In the genomic region with DNA sequence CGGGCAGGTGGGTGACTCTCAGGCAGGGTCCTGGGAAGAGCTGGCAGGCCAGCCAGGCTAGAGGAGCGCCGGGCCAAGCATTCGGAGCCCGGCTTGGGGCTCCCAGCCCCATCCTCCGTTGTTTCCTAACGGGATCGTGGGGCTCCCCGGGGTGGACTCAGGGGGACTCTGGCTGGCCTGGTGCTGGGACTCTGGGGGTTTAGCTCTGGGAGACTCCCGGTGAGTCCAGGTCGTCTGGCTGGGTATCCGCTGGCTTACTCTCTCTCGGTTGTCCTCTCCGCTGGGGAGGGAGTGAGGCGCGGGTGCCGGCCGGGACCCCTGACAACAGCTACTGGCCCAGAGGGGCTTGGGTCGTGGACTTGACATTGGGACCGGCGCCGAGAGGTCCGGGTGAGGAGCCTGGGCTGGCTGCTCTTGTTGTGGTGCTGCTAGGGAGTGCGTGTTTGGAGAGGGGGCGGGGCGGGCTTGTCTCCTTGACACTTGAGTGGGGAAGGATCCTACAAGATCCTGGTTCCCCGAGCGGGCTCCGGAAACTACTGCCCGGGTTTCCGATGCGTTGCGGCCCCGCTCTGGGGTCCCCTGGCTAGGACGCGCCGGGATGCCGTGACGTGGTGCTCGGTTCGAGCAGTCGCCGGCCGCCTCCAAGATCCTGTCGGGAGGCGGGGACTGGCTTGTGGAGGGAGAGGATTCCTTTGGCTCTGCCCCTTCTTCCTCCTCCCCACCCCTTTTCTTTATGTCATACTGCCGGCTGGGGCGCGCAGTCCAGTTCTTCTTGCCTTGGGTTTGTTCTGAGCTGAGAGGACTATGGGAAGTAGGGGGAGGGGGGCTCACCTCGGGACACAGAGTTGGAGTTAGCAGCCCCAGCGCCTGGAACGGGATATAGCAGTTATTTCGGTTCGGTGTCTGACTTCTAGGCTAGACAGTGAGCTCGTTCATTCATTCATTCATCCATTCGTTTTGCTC, we compare ENCODE assay signal across 1 cellular context.
TF ChIP-seq lines count a peak whose summit lies in the region.

No MANE protein-coding gene starts in this region.

TF ChIP-seq in HEK293, 187 proteins besides CTCF, POLR2A, EP300 and RAD21 (continued from another document and continues in another):
- TF ChIP-seq, protein P1, sequence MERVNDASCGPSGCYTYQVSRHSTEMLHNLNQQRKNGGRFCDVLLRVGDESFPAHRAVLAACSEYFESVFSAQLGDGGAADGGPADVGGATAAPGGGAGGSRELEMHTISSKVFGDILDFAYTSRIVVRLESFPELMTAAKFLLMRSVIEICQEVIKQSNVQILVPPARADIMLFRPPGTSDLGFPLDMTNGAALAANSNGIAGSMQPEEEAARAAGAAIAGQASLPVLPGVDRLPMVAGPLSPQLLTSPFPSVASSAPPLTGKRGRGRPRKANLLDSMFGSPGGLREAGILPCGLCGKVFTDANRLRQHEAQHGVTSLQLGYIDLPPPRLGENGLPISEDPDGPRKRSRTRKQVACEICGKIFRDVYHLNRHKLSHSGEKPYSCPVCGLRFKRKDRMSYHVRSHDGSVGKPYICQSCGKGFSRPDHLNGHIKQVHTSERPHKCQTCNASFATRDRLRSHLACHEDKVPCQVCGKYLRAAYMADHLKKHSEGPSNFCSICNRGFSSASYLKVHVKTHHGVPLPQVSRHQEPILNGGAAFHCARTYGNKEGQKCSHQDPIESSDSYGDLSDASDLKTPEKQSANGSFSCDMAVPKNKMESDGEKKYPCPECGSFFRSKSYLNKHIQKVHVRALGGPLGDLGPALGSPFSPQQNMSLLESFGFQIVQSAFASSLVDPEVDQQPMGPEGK (tag by site-specific recombination; IDR thresholded peaks at IDR 0.05) = 0 out of 2 replicates have a peak, but pooled peaks have one; percentile 49
- TF ChIP-seq ZNF37A (tag by site-specific recombination; IDR thresholded peaks at IDR 0.05) (no peak), WT1 (tag by site-specific recombination; IDR thresholded peaks at IDR 0.05) (no peak), KLF8 (tag by site-specific recombination; IDR thresholded peaks at IDR 0.05) (no peak), ZNF843 (tag by site-specific recombination; IDR thresholded peaks at IDR 0.05) (no peak), ZNF175 (tag by site-specific recombination; IDR thresholded peaks at IDR 0.05) (no peak), ZNF391 (tag by site-specific recombination; IDR thresholded peaks at IDR 0.05; ENCODE audit: borderline replicate concordance, low read depth) (no peak), OVOL3 (tag by site-specific recombination; IDR thresholded peaks at IDR 0.05) (no peak), ZNF184 (tag by site-specific recombination; IDR thresholded peaks at IDR 0.05) (no peak), ZNF146 (tag by site-specific recombination; IDR thresholded peaks at IDR 0.05) (no peak), EGR2 (tag by site-specific recombination; IDR thresholded peaks at IDR 0.05; ENCODE audit: low read depth) (no peak), ZNF140 (tag by site-specific recombination; IDR thresholded peaks at IDR 0.05) (no peak), ZNF501 (tag by site-specific recombination; IDR thresholded peaks at IDR 0.05) (no peak), ZFP41 (tag by site-specific recombination; IDR thresholded peaks at IDR 0.05; ENCODE audit: borderline replicate concordance) (no peak), SP3 (tag by site-specific recombination; IDR thresholded peaks at IDR 0.05) (peak; percentile 54; the same call in 1 of the 2 replicates), TCF7L2 (IDR thresholded peaks at IDR 0.05; ENCODE audit: borderline replicate concordance, low read depth, low read length) (no peak), ZIC2 (tag by site-specific recombination; IDR thresholded peaks at IDR 0.05) (peak; percentile 9; the same call in 1 of the 2 replicates), ZNF169 (tag by site-specific recombination; IDR thresholded peaks at IDR 0.05) (no peak), OSR2 (tag by site-specific recombination; IDR thresholded peaks at IDR 0.05) (no peak), ZNF473 (tag by site-specific recombination; IDR thresholded peaks at IDR 0.05) (no peak), ZNF404 (tag by site-specific recombination; IDR thresholded peaks at IDR 0.05) (no peak)
- TF ChIP-seq, protein P2, sequence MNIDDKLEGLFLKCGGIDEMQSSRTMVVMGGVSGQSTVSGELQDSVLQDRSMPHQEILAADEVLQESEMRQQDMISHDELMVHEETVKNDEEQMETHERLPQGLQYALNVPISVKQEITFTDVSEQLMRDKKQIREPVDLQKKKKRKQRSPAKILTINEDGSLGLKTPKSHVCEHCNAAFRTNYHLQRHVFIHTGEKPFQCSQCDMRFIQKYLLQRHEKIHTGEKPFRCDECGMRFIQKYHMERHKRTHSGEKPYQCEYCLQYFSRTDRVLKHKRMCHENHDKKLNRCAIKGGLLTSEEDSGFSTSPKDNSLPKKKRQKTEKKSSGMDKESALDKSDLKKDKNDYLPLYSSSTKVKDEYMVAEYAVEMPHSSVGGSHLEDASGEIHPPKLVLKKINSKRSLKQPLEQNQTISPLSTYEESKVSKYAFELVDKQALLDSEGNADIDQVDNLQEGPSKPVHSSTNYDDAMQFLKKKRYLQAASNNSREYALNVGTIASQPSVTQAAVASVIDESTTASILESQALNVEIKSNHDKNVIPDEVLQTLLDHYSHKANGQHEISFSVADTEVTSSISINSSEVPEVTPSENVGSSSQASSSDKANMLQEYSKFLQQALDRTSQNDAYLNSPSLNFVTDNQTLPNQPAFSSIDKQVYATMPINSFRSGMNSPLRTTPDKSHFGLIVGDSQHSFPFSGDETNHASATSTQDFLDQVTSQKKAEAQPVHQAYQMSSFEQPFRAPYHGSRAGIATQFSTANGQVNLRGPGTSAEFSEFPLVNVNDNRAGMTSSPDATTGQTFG (tag by site-specific recombination; IDR thresholded peaks at IDR 0.05; ENCODE audit: borderline replicate concordance) = no peak
- TF ChIP-seq, protein P3, sequence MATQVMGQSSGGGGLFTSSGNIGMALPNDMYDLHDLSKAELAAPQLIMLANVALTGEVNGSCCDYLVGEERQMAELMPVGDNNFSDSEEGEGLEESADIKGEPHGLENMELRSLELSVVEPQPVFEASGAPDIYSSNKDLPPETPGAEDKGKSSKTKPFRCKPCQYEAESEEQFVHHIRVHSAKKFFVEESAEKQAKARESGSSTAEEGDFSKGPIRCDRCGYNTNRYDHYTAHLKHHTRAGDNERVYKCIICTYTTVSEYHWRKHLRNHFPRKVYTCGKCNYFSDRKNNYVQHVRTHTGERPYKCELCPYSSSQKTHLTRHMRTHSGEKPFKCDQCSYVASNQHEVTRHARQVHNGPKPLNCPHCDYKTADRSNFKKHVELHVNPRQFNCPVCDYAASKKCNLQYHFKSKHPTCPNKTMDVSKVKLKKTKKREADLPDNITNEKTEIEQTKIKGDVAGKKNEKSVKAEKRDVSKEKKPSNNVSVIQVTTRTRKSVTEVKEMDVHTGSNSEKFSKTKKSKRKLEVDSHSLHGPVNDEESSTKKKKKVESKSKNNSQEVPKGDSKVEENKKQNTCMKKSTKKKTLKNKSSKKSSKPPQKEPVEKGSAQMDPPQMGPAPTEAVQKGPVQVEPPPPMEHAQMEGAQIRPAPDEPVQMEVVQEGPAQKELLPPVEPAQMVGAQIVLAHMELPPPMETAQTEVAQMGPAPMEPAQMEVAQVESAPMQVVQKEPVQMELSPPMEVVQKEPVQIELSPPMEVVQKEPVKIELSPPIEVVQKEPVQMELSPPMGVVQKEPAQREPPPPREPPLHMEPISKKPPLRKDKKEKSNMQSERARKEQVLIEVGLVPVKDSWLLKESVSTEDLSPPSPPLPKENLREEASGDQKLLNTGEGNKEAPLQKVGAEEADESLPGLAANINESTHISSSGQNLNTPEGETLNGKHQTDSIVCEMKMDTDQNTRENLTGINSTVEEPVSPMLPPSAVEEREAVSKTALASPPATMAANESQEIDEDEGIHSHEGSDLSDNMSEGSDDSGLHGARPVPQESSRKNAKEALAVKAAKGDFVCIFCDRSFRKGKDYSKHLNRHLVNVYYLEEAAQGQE (tag by site-specific recombination; IDR thresholded peaks at IDR 0.05) = no peak
- TF ChIP-seq, protein P4, sequence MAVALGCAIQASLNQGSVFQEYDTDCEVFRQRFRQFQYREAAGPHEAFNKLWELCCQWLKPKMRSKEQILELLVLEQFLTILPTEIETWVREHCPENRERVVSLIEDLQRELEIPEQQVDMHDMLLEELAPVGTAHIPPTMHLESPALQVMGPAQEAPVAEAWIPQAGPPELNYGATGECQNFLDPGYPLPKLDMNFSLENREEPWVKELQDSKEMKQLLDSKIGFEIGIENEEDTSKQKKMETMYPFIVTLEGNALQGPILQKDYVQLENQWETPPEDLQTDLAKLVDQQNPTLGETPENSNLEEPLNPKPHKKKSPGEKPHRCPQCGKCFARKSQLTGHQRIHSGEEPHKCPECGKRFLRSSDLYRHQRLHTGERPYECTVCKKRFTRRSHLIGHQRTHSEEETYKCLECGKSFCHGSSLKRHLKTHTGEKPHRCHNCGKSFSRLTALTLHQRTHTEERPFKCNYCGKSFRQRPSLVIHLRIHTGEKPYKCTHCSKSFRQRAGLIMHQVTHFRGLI (tag by site-specific recombination; IDR thresholded peaks at IDR 0.05) = no peak
- TF ChIP-seq, protein P5, sequence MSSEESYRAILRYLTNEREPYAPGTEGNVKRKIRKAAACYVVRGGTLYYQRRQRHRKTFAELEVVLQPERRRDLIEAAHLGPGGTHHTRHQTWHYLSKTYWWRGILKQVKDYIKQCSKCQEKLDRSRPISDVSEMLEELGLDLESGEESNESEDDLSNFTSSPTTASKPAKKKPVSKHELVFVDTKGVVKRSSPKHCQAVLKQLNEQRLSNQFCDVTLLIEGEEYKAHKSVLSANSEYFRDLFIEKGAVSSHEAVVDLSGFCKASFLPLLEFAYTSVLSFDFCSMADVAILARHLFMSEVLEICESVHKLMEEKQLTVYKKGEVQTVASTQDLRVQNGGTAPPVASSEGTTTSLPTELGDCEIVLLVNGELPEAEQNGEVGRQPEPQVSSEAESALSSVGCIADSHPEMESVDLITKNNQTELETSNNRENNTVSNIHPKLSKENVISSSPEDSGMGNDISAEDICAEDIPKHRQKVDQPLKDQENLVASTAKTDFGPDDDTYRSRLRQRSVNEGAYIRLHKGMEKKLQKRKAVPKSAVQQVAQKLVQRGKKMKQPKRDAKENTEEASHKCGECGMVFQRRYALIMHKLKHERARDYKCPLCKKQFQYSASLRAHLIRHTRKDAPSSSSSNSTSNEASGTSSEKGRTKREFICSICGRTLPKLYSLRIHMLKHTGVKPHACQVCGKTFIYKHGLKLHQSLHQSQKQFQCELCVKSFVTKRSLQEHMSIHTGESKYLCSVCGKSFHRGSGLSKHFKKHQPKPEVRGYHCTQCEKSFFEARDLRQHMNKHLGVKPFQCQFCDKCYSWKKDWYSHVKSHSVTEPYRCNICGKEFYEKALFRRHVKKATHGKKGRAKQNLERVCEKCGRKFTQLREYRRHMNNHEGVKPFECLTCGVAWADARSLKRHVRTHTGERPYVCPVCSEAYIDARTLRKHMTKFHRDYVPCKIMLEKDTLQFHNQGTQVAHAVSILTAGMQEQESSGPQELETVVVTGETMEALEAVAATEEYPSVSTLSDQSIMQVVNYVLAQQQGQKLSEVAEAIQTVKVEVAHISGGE (tag by site-specific recombination; conservative IDR thresholded peaks at IDR 0.05; ENCODE audit: low read depth) = peak; percentile 76
- TF ChIP-seq, protein P6, sequence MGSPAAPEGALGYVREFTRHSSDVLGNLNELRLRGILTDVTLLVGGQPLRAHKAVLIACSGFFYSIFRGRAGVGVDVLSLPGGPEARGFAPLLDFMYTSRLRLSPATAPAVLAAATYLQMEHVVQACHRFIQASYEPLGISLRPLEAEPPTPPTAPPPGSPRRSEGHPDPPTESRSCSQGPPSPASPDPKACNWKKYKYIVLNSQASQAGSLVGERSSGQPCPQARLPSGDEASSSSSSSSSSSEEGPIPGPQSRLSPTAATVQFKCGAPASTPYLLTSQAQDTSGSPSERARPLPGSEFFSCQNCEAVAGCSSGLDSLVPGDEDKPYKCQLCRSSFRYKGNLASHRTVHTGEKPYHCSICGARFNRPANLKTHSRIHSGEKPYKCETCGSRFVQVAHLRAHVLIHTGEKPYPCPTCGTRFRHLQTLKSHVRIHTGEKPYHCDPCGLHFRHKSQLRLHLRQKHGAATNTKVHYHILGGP (tag by site-specific recombination; IDR thresholded peaks at IDR 0.05) = no peak
- TF ChIP-seq, protein P7, sequence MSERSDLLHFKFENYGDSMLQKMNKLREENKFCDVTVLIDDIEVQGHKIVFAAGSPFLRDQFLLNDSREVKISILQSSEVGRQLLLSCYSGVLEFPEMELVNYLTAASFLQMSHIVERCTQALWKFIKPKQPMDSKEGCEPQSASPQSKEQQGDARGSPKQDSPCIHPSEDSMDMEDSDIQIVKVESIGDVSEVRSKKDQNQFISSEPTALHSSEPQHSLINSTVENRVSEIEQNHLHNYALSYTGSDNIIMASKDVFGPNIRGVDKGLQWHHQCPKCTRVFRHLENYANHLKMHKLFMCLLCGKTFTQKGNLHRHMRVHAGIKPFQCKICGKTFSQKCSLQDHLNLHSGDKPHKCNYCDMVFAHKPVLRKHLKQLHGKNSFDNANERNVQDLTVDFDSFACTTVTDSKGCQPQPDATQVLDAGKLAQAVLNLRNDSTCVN (tag by site-specific recombination; optimal IDR thresholded peaks at IDR 0.05) = peak; percentile 40
- TF ChIP-seq, protein P8, sequence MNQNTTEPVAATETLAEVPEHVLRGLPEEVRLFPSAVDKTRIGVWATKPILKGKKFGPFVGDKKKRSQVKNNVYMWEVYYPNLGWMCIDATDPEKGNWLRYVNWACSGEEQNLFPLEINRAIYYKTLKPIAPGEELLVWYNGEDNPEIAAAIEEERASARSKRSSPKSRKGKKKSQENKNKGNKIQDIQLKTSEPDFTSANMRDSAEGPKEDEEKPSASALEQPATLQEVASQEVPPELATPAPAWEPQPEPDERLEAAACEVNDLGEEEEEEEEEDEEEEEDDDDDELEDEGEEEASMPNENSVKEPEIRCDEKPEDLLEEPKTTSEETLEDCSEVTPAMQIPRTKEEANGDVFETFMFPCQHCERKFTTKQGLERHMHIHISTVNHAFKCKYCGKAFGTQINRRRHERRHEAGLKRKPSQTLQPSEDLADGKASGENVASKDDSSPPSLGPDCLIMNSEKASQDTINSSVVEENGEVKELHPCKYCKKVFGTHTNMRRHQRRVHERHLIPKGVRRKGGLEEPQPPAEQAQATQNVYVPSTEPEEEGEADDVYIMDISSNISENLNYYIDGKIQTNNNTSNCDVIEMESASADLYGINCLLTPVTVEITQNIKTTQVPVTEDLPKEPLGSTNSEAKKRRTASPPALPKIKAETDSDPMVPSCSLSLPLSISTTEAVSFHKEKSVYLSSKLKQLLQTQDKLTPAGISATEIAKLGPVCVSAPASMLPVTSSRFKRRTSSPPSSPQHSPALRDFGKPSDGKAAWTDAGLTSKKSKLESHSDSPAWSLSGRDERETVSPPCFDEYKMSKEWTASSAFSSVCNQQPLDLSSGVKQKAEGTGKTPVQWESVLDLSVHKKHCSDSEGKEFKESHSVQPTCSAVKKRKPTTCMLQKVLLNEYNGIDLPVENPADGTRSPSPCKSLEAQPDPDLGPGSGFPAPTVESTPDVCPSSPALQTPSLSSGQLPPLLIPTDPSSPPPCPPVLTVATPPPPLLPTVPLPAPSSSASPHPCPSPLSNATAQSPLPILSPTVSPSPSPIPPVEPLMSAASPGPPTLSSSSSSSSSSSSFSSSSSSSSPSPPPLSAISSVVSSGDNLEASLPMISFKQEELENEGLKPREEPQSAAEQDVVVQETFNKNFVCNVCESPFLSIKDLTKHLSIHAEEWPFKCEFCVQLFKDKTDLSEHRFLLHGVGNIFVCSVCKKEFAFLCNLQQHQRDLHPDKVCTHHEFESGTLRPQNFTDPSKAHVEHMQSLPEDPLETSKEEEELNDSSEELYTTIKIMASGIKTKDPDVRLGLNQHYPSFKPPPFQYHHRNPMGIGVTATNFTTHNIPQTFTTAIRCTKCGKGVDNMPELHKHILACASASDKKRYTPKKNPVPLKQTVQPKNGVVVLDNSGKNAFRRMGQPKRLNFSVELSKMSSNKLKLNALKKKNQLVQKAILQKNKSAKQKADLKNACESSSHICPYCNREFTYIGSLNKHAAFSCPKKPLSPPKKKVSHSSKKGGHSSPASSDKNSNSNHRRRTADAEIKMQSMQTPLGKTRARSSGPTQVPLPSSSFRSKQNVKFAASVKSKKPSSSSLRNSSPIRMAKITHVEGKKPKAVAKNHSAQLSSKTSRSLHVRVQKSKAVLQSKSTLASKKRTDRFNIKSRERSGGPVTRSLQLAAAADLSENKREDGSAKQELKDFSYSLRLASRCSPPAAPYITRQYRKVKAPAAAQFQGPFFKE (tag by site-specific recombination; IDR thresholded peaks at IDR 0.05; ENCODE audit: borderline replicate concordance) = no peak
